8 cellular contexts compared by ENCODE assay signal in the genomic region with DNA sequence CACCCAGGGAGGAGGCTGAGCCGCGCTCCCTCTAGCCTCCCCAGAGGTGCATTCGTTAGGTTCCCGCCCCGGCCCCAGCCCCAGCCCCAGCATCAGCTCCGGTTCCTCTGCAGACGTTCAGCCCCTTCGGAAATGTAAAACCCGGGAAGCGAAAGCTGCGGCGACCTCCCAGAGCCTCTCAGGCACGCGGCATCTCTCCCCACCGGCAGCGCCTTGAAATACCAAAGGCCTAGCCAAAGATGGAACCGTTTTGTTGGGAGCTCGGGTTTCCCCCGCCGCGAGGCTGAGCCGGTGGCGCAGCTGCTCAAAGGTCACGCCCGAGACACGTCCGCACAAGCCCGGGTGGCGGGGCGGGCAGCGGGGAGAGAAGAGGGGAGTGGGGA.
A peak's percentile ranks its signal among the peaks of the same experiment; 100 is the strongest.
DNase-seq lines count a peak whose midpoint lies in the region; ATAC-seq and TF ChIP-seq lines count a peak whose summit lies in the region.

No MANE protein-coding gene starts in this region.

- H3K4me3 ChIP-seq in GM12865 (ENCODE audit: low read depth, low read length) (peak overlapping the region; percentile 16), astrocyte of the spinal cord (ENCODE audit: low read depth, low read length) (no peak overlapping the region)

- DNase-seq in GM12865 (ENCODE audit: low read depth), result peak; percentile 55
- DNase-seq in NCI-H774 (lab: John Stamatoyannopoulos, UW), result peak; percentile 83
- DNase-seq in astrocyte of the spinal cord (ENCODE audit: low read depth, low spot score), result peak; percentile 67
- DNase-seq in islet precursor cell, result peak; percentile 92
- peak; percentile 52 for DNase-seq in stimulated activated CD4-positive, alpha-beta T cell treated with anti-CD3 and anti-CD28 coated beads, Interleukin-15, amount 100 ng/mL, for 24 hours
- no peak for DNase-seq in SIG-M5 (lab: John Stamatoyannopoulos, UW)

- no peak for TF ChIP-seq CTCF in GM12865 (IDR thresholded peaks at IDR 0.05; ENCODE audit: insufficient read depth, low read depth, low read length, missing control alignments)
- TF ChIP-seq CTCF in astrocyte of the spinal cord (IDR thresholded peaks at IDR 0.05; ENCODE audit: low read depth, low read length), result no peak

- in situ Hi-C loops in astrocyte of the spinal cord (cut with HindIII; ENCODE audit: low sequenced_read_pairs), result no loop called here

- ATAC-seq in HG02678 (IDR thresholded peaks at IDR 0.05; ENCODE audit: unreplicated experiment) (peak; percentile 67), GM19328 (IDR thresholded peaks at IDR 0.05; ENCODE audit: unreplicated experiment) (no peak)
